ENCODE assay signal across 1 cellular context in the genomic region with DNA sequence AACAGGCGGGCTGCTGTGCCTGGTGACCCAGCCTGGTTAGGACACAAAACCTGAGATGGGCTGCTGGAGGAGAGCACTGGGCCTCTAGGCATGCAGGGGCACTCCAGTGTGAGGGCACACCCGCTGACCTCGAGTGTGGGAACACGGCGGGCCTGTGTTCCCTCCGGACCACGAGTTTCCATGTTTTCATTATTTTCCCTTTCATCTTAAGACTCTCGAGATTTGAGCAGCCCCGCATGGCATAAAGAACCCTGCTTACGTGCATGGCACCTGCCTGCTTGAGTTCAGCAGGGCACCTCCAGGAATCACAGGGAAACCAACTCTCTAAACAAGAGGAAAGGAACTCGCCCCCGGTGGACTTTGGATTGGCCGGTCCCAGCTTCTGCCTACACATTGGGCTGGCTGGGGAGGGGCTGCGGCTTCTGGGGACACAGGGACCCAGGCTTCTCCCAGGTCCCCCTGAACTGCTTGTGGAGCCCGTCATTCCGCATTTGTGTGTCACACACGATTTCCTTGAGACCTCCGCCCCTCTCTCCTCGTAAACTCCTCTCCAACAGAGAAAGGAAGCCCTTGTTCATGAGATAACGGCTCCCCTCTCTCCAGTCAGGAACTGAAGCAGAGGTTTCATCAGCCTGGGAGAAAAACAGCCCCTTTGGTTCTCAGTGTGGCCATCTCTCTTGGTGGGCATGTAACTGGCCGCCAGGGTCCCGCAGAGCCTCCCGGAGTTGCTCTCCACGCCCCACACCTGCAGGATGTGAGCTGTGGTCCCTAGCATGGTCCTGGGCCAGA.
TF ChIP-seq lines count a peak whose summit lies in the region.

No MANE protein-coding gene starts in this region.

TF ChIP-seq in HepG2, 621 proteins besides CTCF, POLR2A, EP300 and RAD21 (continued from another document and continues in another):
- TF ChIP-seq, protein P1, sequence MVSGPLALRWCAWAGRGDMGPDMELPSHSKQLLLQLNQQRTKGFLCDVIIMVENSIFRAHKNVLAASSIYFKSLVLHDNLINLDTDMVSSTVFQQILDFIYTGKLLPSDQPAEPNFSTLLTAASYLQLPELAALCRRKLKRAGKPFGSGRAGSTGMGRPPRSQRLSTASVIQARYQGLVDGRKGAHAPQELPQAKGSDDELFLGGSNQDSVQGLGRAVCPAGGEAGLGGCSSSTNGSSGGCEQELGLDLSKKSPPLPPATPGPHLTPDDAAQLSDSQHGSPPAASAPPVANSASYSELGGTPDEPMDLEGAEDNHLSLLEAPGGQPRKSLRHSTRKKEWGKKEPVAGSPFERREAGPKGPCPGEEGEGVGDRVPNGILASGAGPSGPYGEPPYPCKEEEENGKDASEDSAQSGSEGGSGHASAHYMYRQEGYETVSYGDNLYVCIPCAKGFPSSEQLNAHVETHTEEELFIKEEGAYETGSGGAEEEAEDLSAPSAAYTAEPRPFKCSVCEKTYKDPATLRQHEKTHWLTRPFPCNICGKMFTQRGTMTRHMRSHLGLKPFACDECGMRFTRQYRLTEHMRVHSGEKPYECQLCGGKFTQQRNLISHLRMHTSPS (CRISPR knock-in tag; IDR thresholded peaks at IDR 0.05; ENCODE audit: low read depth) = peak; percentile 93
- TF ChIP-seq ZNF274 (CRISPR knock-in tag; IDR thresholded peaks at IDR 0.05) = 0 out of 2 replicates have a peak, but pooled peaks have one; percentile 10
- TF ChIP-seq, protein P2, sequence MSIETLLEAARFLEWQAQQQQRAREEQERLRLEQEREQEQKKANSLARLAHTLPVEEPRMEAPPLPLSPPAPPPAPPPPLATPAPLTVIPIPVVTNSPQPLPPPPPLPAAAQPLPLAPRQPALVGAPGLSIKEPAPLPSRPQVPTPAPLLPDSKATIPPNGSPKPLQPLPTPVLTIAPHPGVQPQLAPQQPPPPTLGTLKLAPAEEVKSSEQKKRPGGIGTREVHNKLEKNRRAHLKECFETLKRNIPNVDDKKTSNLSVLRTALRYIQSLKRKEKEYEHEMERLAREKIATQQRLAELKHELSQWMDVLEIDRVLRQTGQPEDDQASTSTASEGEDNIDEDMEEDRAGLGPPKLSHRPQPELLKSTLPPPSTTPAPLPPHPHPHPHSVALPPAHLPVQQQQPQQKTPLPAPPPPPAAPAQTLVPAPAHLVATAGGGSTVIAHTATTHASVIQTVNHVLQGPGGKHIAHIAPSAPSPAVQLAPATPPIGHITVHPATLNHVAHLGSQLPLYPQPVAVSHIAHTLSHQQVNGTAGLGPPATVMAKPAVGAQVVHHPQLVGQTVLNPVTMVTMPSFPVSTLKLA (IDR thresholded peaks at IDR 0.05) = no peak
- TF ChIP-seq ZEB1 (IDR thresholded peaks at IDR 0.05; ENCODE audit: insufficient replicate concordance, low read depth) = peak; percentile 76
- TF ChIP-seq, protein P3, sequence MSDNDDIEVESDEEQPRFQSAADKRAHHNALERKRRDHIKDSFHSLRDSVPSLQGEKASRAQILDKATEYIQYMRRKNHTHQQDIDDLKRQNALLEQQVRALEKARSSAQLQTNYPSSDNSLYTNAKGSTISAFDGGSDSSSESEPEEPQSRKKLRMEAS (IDR thresholded peaks at IDR 0.05) = peak; percentile 71; the same call in 1 of the 2 replicates
- peak; percentile 49; the same call in 1 of the 2 replicates for TF ChIP-seq ZNF337 (CRISPR knock-in tag; IDR thresholded peaks at IDR 0.05; ENCODE audit: borderline replicate concordance, low read depth)
- TF ChIP-seq EEA1 (CRISPR knock-in tag; IDR thresholded peaks at IDR 0.05; ENCODE audit: borderline replicate concordance) = peak; percentile 79
- TF ChIP-seq, protein P4, sequence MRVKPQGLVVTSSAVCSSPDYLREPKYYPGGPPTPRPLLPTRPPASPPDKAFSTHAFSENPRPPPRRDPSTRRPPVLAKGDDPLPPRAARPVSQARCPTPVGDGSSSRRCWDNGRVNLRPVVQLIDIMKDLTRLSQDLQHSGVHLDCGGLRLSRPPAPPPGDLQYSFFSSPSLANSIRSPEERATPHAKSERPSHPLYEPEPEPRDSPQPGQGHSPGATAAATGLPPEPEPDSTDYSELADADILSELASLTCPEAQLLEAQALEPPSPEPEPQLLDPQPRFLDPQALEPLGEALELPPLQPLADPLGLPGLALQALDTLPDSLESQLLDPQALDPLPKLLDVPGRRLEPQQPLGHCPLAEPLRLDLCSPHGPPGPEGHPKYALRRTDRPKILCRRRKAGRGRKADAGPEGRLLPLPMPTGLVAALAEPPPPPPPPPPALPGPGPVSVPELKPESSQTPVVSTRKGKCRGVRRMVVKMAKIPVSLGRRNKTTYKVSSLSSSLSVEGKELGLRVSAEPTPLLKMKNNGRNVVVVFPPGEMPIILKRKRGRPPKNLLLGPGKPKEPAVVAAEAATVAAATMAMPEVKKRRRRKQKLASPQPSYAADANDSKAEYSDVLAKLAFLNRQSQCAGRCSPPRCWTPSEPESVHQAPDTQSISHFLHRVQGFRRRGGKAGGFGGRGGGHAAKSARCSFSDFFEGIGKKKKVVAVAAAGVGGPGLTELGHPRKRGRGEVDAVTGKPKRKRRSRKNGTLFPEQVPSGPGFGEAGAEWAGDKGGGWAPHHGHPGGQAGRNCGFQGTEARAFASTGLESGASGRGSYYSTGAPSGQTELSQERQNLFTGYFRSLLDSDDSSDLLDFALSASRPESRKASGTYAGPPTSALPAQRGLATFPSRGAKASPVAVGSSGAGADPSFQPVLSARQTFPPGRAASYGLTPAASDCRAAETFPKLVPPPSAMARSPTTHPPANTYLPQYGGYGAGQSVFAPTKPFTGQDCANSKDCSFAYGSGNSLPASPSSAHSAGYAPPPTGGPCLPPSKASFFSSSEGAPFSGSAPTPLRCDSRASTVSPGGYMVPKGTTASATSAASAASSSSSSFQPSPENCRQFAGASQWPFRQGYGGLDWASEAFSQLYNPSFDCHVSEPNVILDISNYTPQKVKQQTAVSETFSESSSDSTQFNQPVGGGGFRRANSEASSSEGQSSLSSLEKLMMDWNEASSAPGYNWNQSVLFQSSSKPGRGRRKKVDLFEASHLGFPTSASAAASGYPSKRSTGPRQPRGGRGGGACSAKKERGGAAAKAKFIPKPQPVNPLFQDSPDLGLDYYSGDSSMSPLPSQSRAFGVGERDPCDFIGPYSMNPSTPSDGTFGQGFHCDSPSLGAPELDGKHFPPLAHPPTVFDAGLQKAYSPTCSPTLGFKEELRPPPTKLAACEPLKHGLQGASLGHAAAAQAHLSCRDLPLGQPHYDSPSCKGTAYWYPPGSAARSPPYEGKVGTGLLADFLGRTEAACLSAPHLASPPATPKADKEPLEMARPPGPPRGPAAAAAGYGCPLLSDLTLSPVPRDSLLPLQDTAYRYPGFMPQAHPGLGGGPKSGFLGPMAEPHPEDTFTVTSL (CRISPR knock-in tag; IDR thresholded peaks at IDR 0.05; ENCODE audit: borderline replicate concordance) = 0 out of 2 replicates have a peak, but pooled peaks have one; percentile 25
- TF ChIP-seq FOXO1 (CRISPR knock-in tag; IDR thresholded peaks at IDR 0.05) = peak; percentile 69
- peak; percentile 42; the same call in 1 of the 2 replicates for TF ChIP-seq TBX2 (CRISPR knock-in tag; IDR thresholded peaks at IDR 0.05; ENCODE audit: borderline replicate concordance)
- TF ChIP-seq ZNF75D (CRISPR knock-in tag; IDR thresholded peaks at IDR 0.05; ENCODE audit: borderline replicate concordance) = no peak
- TF ChIP-seq ATF7-NPFF (CRISPR knock-in tag; IDR thresholded peaks at IDR 0.05; ENCODE audit: low read depth) = 0 out of 2 replicates have a peak, but pooled peaks have one; percentile 47
- no peak for TF ChIP-seq NR3C1 (CRISPR knock-in tag; IDR thresholded peaks at IDR 0.05)
- no peak for TF ChIP-seq SIX1 (CRISPR knock-in tag; IDR thresholded peaks at IDR 0.05; ENCODE audit: borderline replicate concordance)
- TF ChIP-seq, protein P5, sequence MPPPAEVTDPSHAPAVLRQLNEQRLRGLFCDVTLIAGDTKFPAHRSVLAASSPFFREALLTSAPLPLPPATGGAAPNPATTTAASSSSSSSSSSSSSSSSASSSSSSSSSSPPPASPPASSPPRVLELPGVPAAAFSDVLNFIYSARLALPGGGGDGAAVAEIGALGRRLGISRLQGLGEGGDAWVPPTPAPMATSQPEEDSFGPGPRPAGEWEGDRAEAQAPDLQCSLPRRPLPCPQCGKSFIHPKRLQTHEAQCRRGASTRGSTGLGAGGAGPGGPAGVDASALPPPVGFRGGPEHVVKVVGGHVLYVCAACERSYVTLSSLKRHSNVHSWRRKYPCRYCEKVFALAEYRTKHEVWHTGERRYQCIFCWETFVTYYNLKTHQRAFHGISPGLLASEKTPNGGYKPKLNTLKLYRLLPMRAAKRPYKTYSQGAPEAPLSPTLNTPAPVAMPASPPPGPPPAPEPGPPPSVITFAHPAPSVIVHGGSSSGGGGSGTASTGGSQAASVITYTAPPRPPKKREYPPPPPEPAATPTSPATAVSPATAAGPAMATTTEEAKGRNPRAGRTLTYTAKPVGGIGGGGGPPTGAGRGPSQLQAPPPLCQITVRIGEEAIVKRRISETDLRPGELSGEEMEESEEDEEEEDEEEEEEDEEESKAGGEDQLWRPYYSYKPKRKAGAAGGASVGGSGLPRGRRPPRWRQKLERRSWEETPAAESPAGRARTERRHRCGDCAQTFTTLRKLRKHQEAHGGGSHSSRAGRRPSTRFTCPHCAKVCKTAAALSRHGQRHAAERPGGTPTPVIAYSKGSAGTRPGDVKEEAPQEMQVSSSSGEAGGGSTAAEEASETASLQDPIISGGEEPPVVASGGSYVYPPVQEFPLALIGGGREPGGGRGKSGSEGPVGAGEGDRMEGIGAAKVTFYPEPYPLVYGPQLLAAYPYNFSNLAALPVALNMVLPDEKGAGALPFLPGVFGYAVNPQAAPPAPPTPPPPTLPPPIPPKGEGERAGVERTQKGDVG (CRISPR knock-in tag; IDR thresholded peaks at IDR 0.05; ENCODE audit: borderline replicate concordance) = peak; percentile 85
- 0 out of 2 replicates have a peak, but pooled peaks have one; percentile 20 for TF ChIP-seq TP53 (CRISPR knock-in tag; conservative IDR thresholded peaks at IDR 0.05)
- TF ChIP-seq GFI1 (CRISPR knock-in tag; IDR thresholded peaks at IDR 0.05; ENCODE audit: borderline replicate concordance) = peak; percentile 19; the same call in 1 of the 2 replicates
- TF ChIP-seq, protein P6, sequence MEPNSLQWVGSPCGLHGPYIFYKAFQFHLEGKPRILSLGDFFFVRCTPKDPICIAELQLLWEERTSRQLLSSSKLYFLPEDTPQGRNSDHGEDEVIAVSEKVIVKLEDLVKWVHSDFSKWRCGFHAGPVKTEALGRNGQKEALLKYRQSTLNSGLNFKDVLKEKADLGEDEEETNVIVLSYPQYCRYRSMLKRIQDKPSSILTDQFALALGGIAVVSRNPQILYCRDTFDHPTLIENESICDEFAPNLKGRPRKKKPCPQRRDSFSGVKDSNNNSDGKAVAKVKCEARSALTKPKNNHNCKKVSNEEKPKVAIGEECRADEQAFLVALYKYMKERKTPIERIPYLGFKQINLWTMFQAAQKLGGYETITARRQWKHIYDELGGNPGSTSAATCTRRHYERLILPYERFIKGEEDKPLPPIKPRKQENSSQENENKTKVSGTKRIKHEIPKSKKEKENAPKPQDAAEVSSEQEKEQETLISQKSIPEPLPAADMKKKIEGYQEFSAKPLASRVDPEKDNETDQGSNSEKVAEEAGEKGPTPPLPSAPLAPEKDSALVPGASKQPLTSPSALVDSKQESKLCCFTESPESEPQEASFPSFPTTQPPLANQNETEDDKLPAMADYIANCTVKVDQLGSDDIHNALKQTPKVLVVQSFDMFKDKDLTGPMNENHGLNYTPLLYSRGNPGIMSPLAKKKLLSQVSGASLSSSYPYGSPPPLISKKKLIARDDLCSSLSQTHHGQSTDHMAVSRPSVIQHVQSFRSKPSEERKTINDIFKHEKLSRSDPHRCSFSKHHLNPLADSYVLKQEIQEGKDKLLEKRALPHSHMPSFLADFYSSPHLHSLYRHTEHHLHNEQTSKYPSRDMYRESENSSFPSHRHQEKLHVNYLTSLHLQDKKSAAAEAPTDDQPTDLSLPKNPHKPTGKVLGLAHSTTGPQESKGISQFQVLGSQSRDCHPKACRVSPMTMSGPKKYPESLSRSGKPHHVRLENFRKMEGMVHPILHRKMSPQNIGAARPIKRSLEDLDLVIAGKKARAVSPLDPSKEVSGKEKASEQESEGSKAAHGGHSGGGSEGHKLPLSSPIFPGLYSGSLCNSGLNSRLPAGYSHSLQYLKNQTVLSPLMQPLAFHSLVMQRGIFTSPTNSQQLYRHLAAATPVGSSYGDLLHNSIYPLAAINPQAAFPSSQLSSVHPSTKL (CRISPR knock-in tag; IDR thresholded peaks at IDR 0.05) = peak; percentile 80
- TF ChIP-seq, protein P7, sequence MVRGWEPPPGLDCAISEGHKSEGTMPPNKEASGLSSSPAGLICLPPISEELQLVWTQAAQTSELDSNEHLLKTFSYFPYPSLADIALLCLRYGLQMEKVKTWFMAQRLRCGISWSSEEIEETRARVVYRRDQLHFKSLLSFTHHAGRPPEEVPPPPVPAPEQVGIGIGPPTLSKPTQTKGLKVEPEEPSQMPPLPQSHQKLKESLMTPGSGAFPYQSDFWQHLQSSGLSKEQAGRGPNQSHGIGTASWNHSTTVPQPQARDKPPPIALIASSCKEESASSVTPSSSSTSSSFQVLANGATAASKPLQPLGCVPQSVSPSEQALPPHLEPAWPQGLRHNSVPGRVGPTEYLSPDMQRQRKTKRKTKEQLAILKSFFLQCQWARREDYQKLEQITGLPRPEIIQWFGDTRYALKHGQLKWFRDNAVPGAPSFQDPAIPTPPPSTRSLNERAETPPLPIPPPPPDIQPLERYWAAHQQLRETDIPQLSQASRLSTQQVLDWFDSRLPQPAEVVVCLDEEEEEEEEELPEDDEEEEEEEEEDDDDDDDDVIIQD (CRISPR knock-in tag; IDR thresholded peaks at IDR 0.05; ENCODE audit: low read depth) = peak; percentile 43; the same call in 1 of the 2 replicates
- TF ChIP-seq ZNF83 (CRISPR knock-in tag; IDR thresholded peaks at IDR 0.05; ENCODE audit: borderline replicate concordance) = no peak
- TF ChIP-seq TARDBP (CRISPR knock-in tag; IDR thresholded peaks at IDR 0.05) = peak; percentile 73; the same call in 1 of the 2 replicates
- TF ChIP-seq, protein P8, sequence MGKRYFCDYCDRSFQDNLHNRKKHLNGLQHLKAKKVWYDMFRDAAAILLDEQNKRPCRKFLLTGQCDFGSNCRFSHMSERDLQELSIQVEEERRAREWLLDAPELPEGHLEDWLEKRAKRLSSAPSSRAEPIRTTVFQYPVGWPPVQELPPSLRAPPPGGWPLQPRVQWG (CRISPR knock-in tag; IDR thresholded peaks at IDR 0.05; ENCODE audit: borderline replicate concordance, low read depth) = no peak
- TF ChIP-seq ZNF10 (CRISPR knock-in tag; IDR thresholded peaks at IDR 0.05; ENCODE audit: borderline replicate concordance, low read depth) = no peak
- TF ChIP-seq XRCC5 (optimal IDR thresholded peaks at IDR 0.05; ENCODE audit: low read length) = peak; percentile 70
- no peak for TF ChIP-seq ZBTB3 (CRISPR knock-in tag; IDR thresholded peaks at IDR 0.05; ENCODE audit: borderline replicate concordance, low read depth)
- TF ChIP-seq, protein P9, sequence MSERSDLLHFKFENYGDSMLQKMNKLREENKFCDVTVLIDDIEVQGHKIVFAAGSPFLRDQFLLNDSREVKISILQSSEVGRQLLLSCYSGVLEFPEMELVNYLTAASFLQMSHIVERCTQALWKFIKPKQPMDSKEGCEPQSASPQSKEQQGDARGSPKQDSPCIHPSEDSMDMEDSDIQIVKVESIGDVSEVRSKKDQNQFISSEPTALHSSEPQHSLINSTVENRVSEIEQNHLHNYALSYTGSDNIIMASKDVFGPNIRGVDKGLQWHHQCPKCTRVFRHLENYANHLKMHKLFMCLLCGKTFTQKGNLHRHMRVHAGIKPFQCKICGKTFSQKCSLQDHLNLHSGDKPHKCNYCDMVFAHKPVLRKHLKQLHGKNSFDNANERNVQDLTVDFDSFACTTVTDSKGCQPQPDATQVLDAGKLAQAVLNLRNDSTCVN (CRISPR knock-in tag; IDR thresholded peaks at IDR 0.05; ENCODE audit: borderline replicate concordance) = no peak
- no peak for TF ChIP-seq ZNF343 (CRISPR knock-in tag; IDR thresholded peaks at IDR 0.05)
